In the genomic region with DNA sequence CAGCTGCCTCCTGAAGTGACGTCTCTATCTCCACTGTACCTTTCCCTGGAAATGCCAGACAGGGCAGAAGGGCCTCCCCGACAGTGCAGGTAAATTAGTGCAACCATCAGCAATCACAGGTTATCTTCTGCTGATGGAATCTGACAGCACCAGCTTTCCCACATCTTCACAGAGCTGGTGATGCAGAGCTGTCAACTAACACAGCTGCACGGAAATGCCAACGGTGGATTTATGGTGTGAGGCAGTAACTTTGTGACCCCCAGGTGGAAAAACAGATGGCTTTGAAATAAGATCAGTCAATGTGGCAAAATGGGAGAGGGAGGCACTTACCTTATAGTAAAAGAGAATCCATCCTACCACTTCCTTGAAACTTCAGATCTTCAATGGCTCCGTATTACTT, we compare ENCODE assay signal across 1 cellular context.
TF ChIP-seq lines count a peak whose summit lies in the region.

No MANE protein-coding gene starts in this region.

TF ChIP-seq in endothelial cell of umbilical vein, 7 proteins besides CTCF, POLR2A, EP300 and RAD21 (continued from another document):
- no peak for TF ChIP-seq GATA2 (IDR thresholded peaks at IDR 0.05; ENCODE audit: insufficient read depth, insufficient read length, low read depth, low read length)
- no peak for TF ChIP-seq EZH2 (IDR thresholded peaks at IDR 0.05; ENCODE audit: borderline replicate concordance, low read depth, low read length, severe bottlenecking)
- no peak for TF ChIP-seq POLR2AphosphoS5 (IDR thresholded peaks at IDR 0.05; ENCODE audit: insufficient read depth, low read depth, low read length)
